Comparison of ENCODE assay signal across 1 cellular context in genomic region chr5:137113939-137114338, GRCh38.
TF ChIP-seq lines count a peak whose summit lies in the region.

No MANE protein-coding gene starts in this region.

TF ChIP-seq in SK-N-SH treated with all-trans-retinoic acid at 6 μM for 48 hours, 23 proteins besides CTCF, POLR2A, EP300 and RAD21 (continued from another document):
- TF ChIP-seq PATZ1 (CRISPR knock-in tag; IDR thresholded peaks at IDR 0.05; ENCODE audit: borderline replicate concordance), result no peak
